ENCODE assay signal across 1 cellular context in the genomic region with DNA sequence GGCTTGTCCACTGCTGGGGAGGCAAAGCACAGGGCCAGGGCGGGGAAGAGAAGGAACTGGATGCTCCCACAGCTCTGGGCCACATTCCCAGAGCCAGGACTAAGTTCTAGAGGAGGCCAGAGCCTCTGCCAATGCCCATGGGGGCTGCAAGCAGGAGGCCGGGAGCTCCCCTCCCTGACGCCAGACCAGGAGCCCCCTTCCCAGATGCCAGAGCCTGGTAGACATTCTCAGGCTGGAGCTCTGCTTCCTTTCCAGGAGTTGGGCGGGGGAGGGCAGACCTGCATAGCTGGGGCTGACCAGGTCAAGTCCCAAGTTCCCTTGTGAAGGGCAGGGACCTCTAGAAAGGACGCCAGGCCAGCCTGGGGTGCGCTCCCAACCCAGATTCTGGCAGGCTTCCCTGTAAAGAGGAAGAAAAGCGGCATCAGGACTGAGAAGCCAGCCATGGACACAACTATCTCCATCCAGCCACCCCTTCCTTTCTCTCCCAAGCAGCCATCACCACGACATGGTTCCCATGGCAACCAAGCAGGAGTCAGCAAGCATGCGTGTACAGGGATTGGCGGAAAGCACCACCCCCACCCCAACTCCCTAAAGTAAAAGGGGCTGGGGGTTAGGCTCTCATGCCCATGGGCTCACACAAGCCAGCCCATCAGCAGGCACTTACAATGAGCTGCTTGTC.
TF ChIP-seq lines count a peak whose summit lies in the region.

No MANE protein-coding gene starts in this region.

TF ChIP-seq in K562, 482 proteins besides CTCF, POLR2A, EP300 and RAD21:
- TF ChIP-seq U2AF2 (optimal IDR thresholded peaks at IDR 0.05; ENCODE audit: low read depth, low read length) (no peak), RFX1 (IDR thresholded peaks at IDR 0.05) (peak; percentile 92)
